ENCODE assay signal across 17 cellular contexts in the genomic region with DNA sequence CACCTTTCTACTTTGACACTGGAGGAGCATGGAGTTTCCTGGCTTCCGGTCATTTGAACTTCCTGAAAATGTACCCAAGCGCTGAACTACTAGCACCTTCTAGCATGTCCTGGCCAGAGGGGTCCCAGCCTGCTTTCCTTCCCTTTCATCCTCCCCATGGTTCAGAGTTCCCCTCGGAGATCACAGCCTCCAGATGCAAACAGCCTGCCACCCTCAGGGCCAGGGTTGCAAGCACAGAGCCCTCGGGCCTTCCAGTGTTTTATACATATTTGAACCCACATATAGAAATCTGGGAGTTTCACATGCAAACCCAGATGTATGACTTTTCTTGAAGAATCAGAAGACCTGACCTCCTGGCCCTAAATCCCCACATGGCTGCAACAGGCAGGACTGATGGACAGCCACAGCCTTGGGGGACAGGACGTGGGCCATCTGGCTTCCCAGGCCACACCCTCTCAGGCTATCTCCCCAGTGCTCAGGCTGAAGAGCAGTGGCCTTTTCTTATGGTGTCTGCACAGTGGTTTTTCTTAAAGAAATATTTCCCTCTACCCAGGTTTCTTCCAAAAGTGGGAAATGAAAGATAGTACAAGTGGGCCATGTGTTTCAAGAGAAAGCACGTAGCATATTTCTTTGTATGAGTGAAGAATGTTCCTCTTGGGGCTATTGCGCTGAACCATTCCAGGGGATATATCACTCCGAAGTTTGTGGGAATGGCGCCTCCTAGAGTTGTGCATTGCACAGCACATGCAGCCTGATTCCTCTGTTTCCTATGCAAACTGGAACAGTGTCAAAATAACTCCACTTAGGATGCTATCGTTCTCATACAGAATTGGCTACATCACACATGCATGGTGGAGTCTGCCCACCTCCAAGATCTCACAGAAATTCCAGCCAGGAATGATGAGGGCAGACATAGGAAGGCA.
DNase-seq lines count a peak whose midpoint lies in the region; ATAC-seq, FAIRE-seq and TF ChIP-seq lines count a peak whose summit lies in the region.
"Had no signal": no experiment of that assay in that cellular context is flagged by ENCODE, and none has a peak within 500 bp of the region (broad histone marks: within the 10 kb centered on the region; RNA-seq: fewer than 3 reads in every experiment).

No MANE protein-coding gene starts in this region.

- TF ChIP-seq CTCF in GM12864 (IDR thresholded peaks at IDR 0.05; ENCODE audit: low read depth, low read length, missing control alignments) (peak; percentile 18), K562 (IDR thresholded peaks at IDR 0.05 in 2 of 3, conservative IDR thresholded peaks at IDR 0.05 in 1 of 3; ENCODE audit: insufficient read depth in 2 of 3, low read depth in 1 of 3, low read length in 3 of 3) (0 out of 6 replicates have a peak, but pooled peaks of 1 of the 3 experiments have one; percentile 4), adrenal gland (IDR thresholded peaks at IDR 0.05) (no peak), left lung (IDR thresholded peaks at IDR 0.05) (no peak)

- H3K9ac ChIP-seq in BLaER1 (no peak overlapping the region), K562 (ENCODE audit: insufficient read depth in 1 of 2, low read depth in 2 of 2, low read length in 2 of 2) (no peak overlapping the region)
- H3K9ac ChIP-seq: KMS-11, parathyroid adenoma had no signal

- FAIRE-seq in K562 (lab: Jason Lieb, UNC) = no peak
- FAIRE-seq: small intestine had no signal

- TF ChIP-seq EP300 in K562 (IDR thresholded peaks at IDR 0.05; ENCODE audit: low read length) = no peak

- intact Hi-C loops in K562 (cut with micrococcal nuclease) (no loop called here), adrenal gland (cut with DNase I) (no loop called here), left lung (cut with DNase I) (no loop called here)

- in situ Hi-C loops in K562 (cut with MboI) = no loop called here

- no peak for ATAC-seq in K562
- no peak for ATAC-seq in left lung

- H3K4me1 ChIP-seq in BLaER1 = peaks cover 49% of the 10 kb centered on the region
- H3K4me1 ChIP-seq in K562 (replicated peaks in 1 of 2; ENCODE audit: control insufficient read depth in 2 of 2, insufficient read depth in 2 of 2, low read length in 2 of 2) = peaks cover 0 to 12% of the 10 kb centered on the region in 2 experiments; a peak in 2 of 5 replicates
- H3K4me1 ChIP-seq in adrenal gland (replicated peaks in 1 of 2) = peaks cover 0 to 3% of the 10 kb centered on the region in 2 donors
- H3K4me1 ChIP-seq in left lung = peaks cover 0 to under 1% of the 10 kb centered on the region in 2 donors
- H3K4me1 ChIP-seq: parathyroid adenoma had no signal

- H3K27me3 ChIP-seq in BLaER1 (no peaks in the 10 kb centered on the region), K562 (ENCODE audit: control insufficient read depth in 2 of 2, insufficient read depth in 2 of 2, low read length in 2 of 2) (peaks cover 31 to 42% of the 10 kb centered on the region in 2 experiments; a peak in 4 of 5 replicates), adrenal gland (no peaks in the 10 kb centered on the region), left lung (peaks cover 0 to 12% of the 10 kb centered on the region in 2 donors)

- DNase-seq in GM12864 (ENCODE audit: low read depth) (no peak), K562 (ENCODE audit: extremely low read depth in 1 of 4, low spot score in 3 of 4) (no peak), myocyte (ENCODE audit: low read depth) (peak; percentile 69), adrenal gland (no peak), RKO (ENCODE audit: low spot score) (no peak), left lung (no peak)
- DNase-seq: activated B cell treated with CpG ODN at 0.5 μM for 24 hours, anterior cingulate cortex, heart right ventricle, NCI-H1694, tibial artery had no signal

- peaks cover 3% of the 10 kb centered on the region for H3K9me1 ChIP-seq in K562 (ENCODE audit: control insufficient read depth, insufficient read depth, low read length)

- no peak overlapping the region for H3K27ac ChIP-seq in BLaER1
- no peak overlapping the region for H3K27ac ChIP-seq in K562 (ENCODE audit: extremely low read depth, low read depth, low read length)
- no peak overlapping the region for H3K27ac ChIP-seq in adrenal gland
- H3K27ac ChIP-seq in left lung = no peak overlapping the region
- H3K27ac ChIP-seq: coronary artery, epithelial cell of prostate, KMS-11, parathyroid adenoma, tibial artery had no signal

- H3K36me3 ChIP-seq in BLaER1 (no peaks in the 10 kb centered on the region), K562 (ENCODE audit: control insufficient read depth, insufficient read depth, low read length) (no peaks in the 10 kb centered on the region), adrenal gland (replicated peaks in 1 of 2) (no peaks in the 10 kb centered on the region), left lung (no peaks in the 10 kb centered on the region)
- H3K36me3 ChIP-seq: heart right ventricle, tibial artery had no signal

- no peak for TF ChIP-seq RAD21 in K562 (CRISPR knock-in tag; conservative IDR thresholded peaks at IDR 0.05 in 1 of 2, IDR thresholded peaks at IDR 0.05 in 1 of 2)

- H2AFZ ChIP-seq in K562 (ENCODE audit: low read depth, low read length) = no peak overlapping the region
- H2AFZ ChIP-seq: parathyroid adenoma had no signal

- CTCF ChIA-PET in K562 (lab: Yijun Ruan, JAX; ENCODE audit: low intra/inter-chr PET ratio) = interaction anchor here (0.8 kb wide), 1 partner anchor 315 kb away, joined by 4 read pairs; no protein-coding TSS in a partner anchor

- no peaks in the 10 kb centered on the region for H3K79me2 ChIP-seq in K562 (ENCODE audit: control insufficient read depth, insufficient read depth, low read length)
- H3K79me2 ChIP-seq: parathyroid adenoma had no signal

- 7% methylated on average over 10 of the region's 10 CpGs for WGBS in K562 (ENCODE audit: insufficient coverage, low coverage, missing lambda C conversion rate)
- 69 to 80% (median 75%) methylated on average over 10 of the region's 10 CpGs for WGBS in adrenal gland, 4 donors

- H3K4me2 ChIP-seq in BLaER1 = peak overlapping the region; percentile 53
- no peak overlapping the region for H3K4me2 ChIP-seq in K562 (ENCODE audit: insufficient read depth, low read length)
- H3K4me2 ChIP-seq: KMS-11 had no signal

- TF ChIP-seq POLR2A in K562 (conservative IDR thresholded peaks at IDR 0.05) = no peak
- no peak for TF ChIP-seq POLR2A in adrenal gland (IDR thresholded peaks at IDR 0.05)

- peaks cover 4% of the 10 kb centered on the region for H3K9me3 ChIP-seq in BLaER1
- H3K9me3 ChIP-seq in K562 (replicated peaks; ENCODE audit: control insufficient read depth, insufficient read depth, low read depth, low read length) = no peaks in the 10 kb centered on the region
- no peaks in the 10 kb centered on the region for H3K9me3 ChIP-seq in adrenal gland (replicated peaks in 1 of 3)
- no peaks in the 10 kb centered on the region for H3K9me3 ChIP-seq in left lung
- H3K9me3 ChIP-seq: heart right ventricle, tibial artery had no signal

- POLR2A ChIA-PET in K562 (lab: Yijun Ruan, JAX) = no interaction called here

- no TSS peak for BruUV-seq in K562 (replicated peaks; lab: Mats Ljungman, UMichigan)

- H4K20me1 ChIP-seq in BLaER1 (no peaks in the 10 kb centered on the region), K562 (replicated peaks; ENCODE audit: control insufficient read depth, insufficient read depth, low read length) (no peaks in the 10 kb centered on the region)

- H3K4me3 ChIP-seq in BLaER1 = no peak overlapping the region
- no peak overlapping the region for H3K4me3 ChIP-seq in GM12864 (ENCODE audit: low read depth, low read length)
- H3K4me3 ChIP-seq in K562 = no peak overlapping the region
- H3K4me3 ChIP-seq in adrenal gland = no peak overlapping the region
- no peak overlapping the region for H3K4me3 ChIP-seq in left lung
- H3K4me3 ChIP-seq: coronary artery, heart right ventricle, tibial artery had no signal

TF ChIP-seq in K562, 482 proteins besides CTCF, POLR2A, EP300 and RAD21:
- no peak for TF ChIP-seq MYNN (IDR thresholded peaks at IDR 0.05)
- no peak for TF ChIP-seq MYNN (CRISPR knock-in tag; IDR thresholded peaks at IDR 0.05)
- TF ChIP-seq CHD4 (IDR thresholded peaks at IDR 0.05; ENCODE audit: insufficient read depth, insufficient replicate concordance, low read depth, low read length, poor library complexity, severe bottlenecking) = peak; percentile 53
TF ChIP-seq in K562: peak in this region for 1.
